1 cellular context compared by ENCODE assay signal in genomic region chr6:105759946-105760345, GRCh38.
TF ChIP-seq lines count a peak whose summit lies in the region.

No MANE protein-coding gene starts in this region.

TF ChIP-seq in IMR-90, 13 proteins besides CTCF, POLR2A, EP300 and RAD21 (continued from another document):
- TF ChIP-seq RCOR1 (IDR thresholded peaks at IDR 0.05; ENCODE audit: insufficient replicate concordance, low read length) (no peak), NFE2L2 (IDR thresholded peaks at IDR 0.05; ENCODE audit: low read depth, low read length) (no peak), MXI1 (IDR thresholded peaks at IDR 0.05; ENCODE audit: borderline replicate concordance, low read depth, low read length) (no peak), MAFK (IDR thresholded peaks at IDR 0.05; ENCODE audit: low read depth, low read length) (no peak), MAZ (IDR thresholded peaks at IDR 0.05; ENCODE audit: borderline replicate concordance, low read depth, low read length) (no peak), CHD1 (IDR thresholded peaks at IDR 0.05; ENCODE audit: low read depth, low read length) (no peak), FOS (IDR thresholded peaks at IDR 0.05; ENCODE audit: low read depth, low read length) (no peak), SMC3 (IDR thresholded peaks at IDR 0.05; ENCODE audit: low read depth, low read length) (no peak), ELK1 (IDR thresholded peaks at IDR 0.05; ENCODE audit: borderline replicate concordance, low read depth, low read length) (no peak), BHLHE40 (IDR thresholded peaks at IDR 0.05; ENCODE audit: low read depth, low read length) (no peak)
- TF ChIP-seq, protein P1, sequence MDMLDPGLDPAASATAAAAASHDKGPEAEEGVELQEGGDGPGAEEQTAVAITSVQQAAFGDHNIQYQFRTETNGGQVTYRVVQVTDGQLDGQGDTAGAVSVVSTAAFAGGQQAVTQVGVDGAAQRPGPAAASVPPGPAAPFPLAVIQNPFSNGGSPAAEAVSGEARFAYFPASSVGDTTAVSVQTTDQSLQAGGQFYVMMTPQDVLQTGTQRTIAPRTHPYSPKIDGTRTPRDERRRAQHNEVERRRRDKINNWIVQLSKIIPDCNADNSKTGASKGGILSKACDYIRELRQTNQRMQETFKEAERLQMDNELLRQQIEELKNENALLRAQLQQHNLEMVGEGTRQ (IDR thresholded peaks at IDR 0.05; ENCODE audit: low read depth, low read length) = no peak
